ENCODE assay signal across 23 cellular contexts in the genomic region with DNA sequence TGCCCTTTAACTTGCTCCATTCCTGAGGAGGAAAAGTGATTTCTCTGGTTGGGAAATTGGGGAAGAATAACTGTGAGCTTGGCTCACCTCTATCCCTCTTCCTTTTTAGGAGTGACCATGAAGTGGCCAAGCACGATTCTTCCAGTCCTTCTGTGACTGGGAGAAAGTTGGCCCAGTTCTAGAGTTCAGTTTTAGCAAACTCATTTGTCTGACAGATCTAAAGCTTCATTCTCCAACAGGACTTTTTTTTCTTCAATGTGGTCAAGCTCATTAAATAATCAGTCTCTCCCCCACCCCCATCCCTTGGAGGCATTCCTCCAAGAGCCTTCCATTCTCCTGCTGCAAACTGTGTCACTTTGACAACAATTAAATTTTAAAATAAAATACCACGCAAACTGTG. TPM values are rescaled to one million over a fixed set of nuclear protein-coding genes. Genes with fewer than 3 reads are reported as not detected.
DNase-seq lines count a peak whose midpoint lies in the region; ATAC-seq, FAIRE-seq and TF ChIP-seq lines count a peak whose summit lies in the region.
"Had no signal": no experiment of that assay in that cellular context is flagged by ENCODE, and none has a peak within 500 bp of the region (broad histone marks: within the 10 kb centered on the region; RNA-seq: fewer than 3 reads in every experiment).

No MANE protein-coding gene starts in this region.

- in situ Hi-C loops in G401 (cut with HindIII; ENCODE audit: low sequenced_read_pairs) = no loop called here

- DNase-seq in G401 (ENCODE audit: low spot score) = peak; percentile 6
- DNase-seq in coronary artery (ENCODE audit: low spot score) = no peak
- DNase-seq in medulla oblongata (ENCODE audit: extremely low spot score) = peak; percentile 63
- DNase-seq in thoracic aorta (ENCODE audit: low spot score) = no peak
- no peak for DNase-seq in DMS153 treated with DMSO at 0.1 percent for 48 hours (lab: John Stamatoyannopoulos, UW; ENCODE audit: unreplicated experiment)
- DNase-seq in H54 (ENCODE audit: insufficient read length, low spot score) = no peak
- no peak for DNase-seq in GOT3 (lab: John Stamatoyannopoulos, UW)
- DNase-seq: activated B cell treated with CpG ODN at 0.5 μM for 24 hours; activated CD8-positive, alpha-beta memory T cell treated with anti-CD3 and anti-CD28 coated beads, Interleukin-2, amount 10 ng/mL, durations not matched to agents 7 days and 5 days; activated naive CD8-positive, alpha-beta T cell treated with anti-CD3 and anti-CD28 coated beads, Interleukin-2, amount 50 U/mL, for 24 hours; activated T-cell treated with anti-CD3 and anti-CD28 coated beads, Interleukin-2, amount 50 U/mL, for 48 hours; body of pancreas; COR-L47; heart left ventricle; HFFc6; kidney; NCI-H1694 treated with DMSO at 0.1 percent for 48 hours; NCI-H2171 treated with DMSO at 0.1 percent for 48 hours; NCI-H524; NK-92 treated with Interleukin-12 subunit alpha and Interleukin-12 subunit beta, amount 100 ng/mL, for 24 hours; stimulated activated naive CD8-positive, alpha-beta T cell treated with anti-CD3 and anti-CD28 coated beads, Interleukin-15, Interleukin-2, amounts not matched to agents 100 U/mL and 50 U/mL, for 24 hours; thyroid gland had no signal

- no peaks in the 10 kb centered on the region for H3K9me3 ChIP-seq in thoracic aorta
- H3K9me3 ChIP-seq: body of pancreas, heart left ventricle, thyroid gland had no signal

- no peak for TF ChIP-seq POLR2A in H54 (IDR thresholded peaks at IDR 0.05; ENCODE audit: low read depth, low read length)

- no peaks in the 10 kb centered on the region for H3K27me3 ChIP-seq in thoracic aorta (replicated peaks; ENCODE audit: insufficient read depth)
- H3K27me3 ChIP-seq: BLaER1, body of pancreas, heart left ventricle, thyroid gland had no signal

- ATAC-seq in thoracic aorta (ENCODE audit: insufficient number of reproducible peaks, low FRiP score, low read depth) = peak; percentile 88
- ATAC-seq: activated CD8-positive, alpha-beta memory T cell treated with anti-CD3 and anti-CD28 coated beads, Interleukin-2, amount 10 ng/mL, durations not matched to agents 7 days and 5 days; activated naive CD8-positive, alpha-beta T cell treated with anti-CD3 and anti-CD28 coated beads, Interleukin-2, amount 50 U/mL, for 24 hours; body of pancreas; stimulated activated naive CD8-positive, alpha-beta T cell treated with anti-CD3 and anti-CD28 coated beads, Interleukin-15, Interleukin-2, amounts not matched to agents 100 U/mL and 50 U/mL, for 24 hours had no signal

- FAIRE-seq in H54 (lab: Jason Lieb, UNC) = no peak
- FAIRE-seq: kidney had no signal

- H3K36me3 ChIP-seq in thoracic aorta = no peaks in the 10 kb centered on the region
- H3K36me3 ChIP-seq: BLaER1, heart left ventricle, thyroid gland had no signal

- peaks cover 0 to 16% of the 10 kb centered on the region in 2 donors for H3K4me1 ChIP-seq in thoracic aorta (ENCODE audit: control insufficient read depth in 1 of 2, low read depth in 2 of 2)
- H3K4me1 ChIP-seq: BLaER1, body of pancreas, thyroid gland had no signal

- no peak for TF ChIP-seq CTCF in coronary artery (IDR thresholded peaks at IDR 0.05)
- TF ChIP-seq CTCF in thoracic aorta (IDR thresholded peaks at IDR 0.05) = no peak

- H3K4me3 ChIP-seq in coronary artery (no peak overlapping the region), thoracic aorta (no peak overlapping the region)
- H3K4me3 ChIP-seq: BLaER1, body of pancreas, heart left ventricle, thyroid gland had no signal

- peak overlapping the region; percentile 56 to 66 for H3K27ac ChIP-seq in coronary artery
- peak overlapping the region; percentile 33 to 63 for H3K27ac ChIP-seq in thoracic aorta
- H3K27ac ChIP-seq: BLaER1, body of pancreas, thyroid gland had no signal

RNA-seq across cellular contexts. Expression of a gene that starts 6.4 kb away (rescaled TPM):
- total RNA-seq in G401 (2014; rRNA removed; shearing (Covaris generic)) = 6.8 and 15.0 TPM in 2 replicates
- 10 to 100 TPM; 21.3 to 36.2 TPM for total RNA-seq in thoracic aorta

Comparison
In these comparisons a context has a peak if more than half of its experiments do, and no peak if none do; other contexts are left out.
1. DNase-seq: peak in G401 (single experiment) and medulla oblongata (single experiment); none in coronary artery (single experiment), thoracic aorta (single experiment), DMS153 treated with DMSO at 0.1 percent for 48 hours (single experiment), H54 (single experiment) and GOT3 (single experiment).